11 cellular contexts compared by ENCODE assay signal in genomic region chr5:128736567-128736966, GRCh38.
DNase-seq lines count a peak whose midpoint lies in the region; ATAC-seq lines count a peak whose summit lies in the region.
"Had no signal": no experiment of that assay in that cellular context is flagged by ENCODE, and none has a peak within 500 bp of the region (broad histone marks: within the 10 kb centered on the region; RNA-seq: fewer than 3 reads in every experiment).

No MANE protein-coding gene starts in this region.

- no peaks in the 10 kb centered on the region for H3K79me2 ChIP-seq in Karpas-422 (ENCODE audit: low read length)

- in situ Hi-C loops in HAP-1 (cut with MboI; ENCODE audit: low sequenced_read_pairs): no loop called here

- no peak overlapping the region for H3K4me2 ChIP-seq in Karpas-422 (ENCODE audit: low read depth, low read length, poor library complexity, severe bottlenecking)

- H3K4me3 ChIP-seq in HAP-1: no peak overlapping the region
- H3K4me3 ChIP-seq in Karpas-422 (ENCODE audit: low read length): no peak overlapping the region

- no peak overlapping the region for H2AFZ ChIP-seq in Karpas-422 (ENCODE audit: low read length)

- H3K9me3 ChIP-seq in HAP-1 (0 out of 2 replicates have a peak, but pooled peaks cover 3% of the 10 kb centered on the region), Karpas-422 (ENCODE audit: low read length) (no peaks in the 10 kb centered on the region)

- H3K36me3 ChIP-seq in HAP-1 (replicated peaks): no peaks in the 10 kb centered on the region
- H3K36me3 ChIP-seq in Karpas-422 (ENCODE audit: insufficient read depth, low read length): no peaks in the 10 kb centered on the region

- peaks cover 20% of the 10 kb centered on the region for H3K4me1 ChIP-seq in HAP-1
- H3K4me1 ChIP-seq in Karpas-422 (ENCODE audit: low read length): no peaks in the 10 kb centered on the region

- DNase-seq in HAP-1 (ENCODE audit: low spot score in 2 of 2) (peak; percentile 77 to 97), astrocyte of the hippocampus (ENCODE audit: low read depth, low spot score) (peak; percentile 77), head of caudate nucleus (peak in 40 of 42 donors; percentile 6 to 81 (median 49)), posterior cingulate gyrus (peak in 6 of 10 donors; percentile 17 to 79 (median 48)), NCI-H510A treated with DMSO at 0.1 percent for 48 hours (lab: John Stamatoyannopoulos, UW) (no peak), Karpas-422 (no peak)
- DNase-seq: effector memory CD8-positive, alpha-beta T cell; NCI-H2171 treated with DMSO at 0.1 percent for 48 hours had no signal

- H3K9ac ChIP-seq in Karpas-422 (ENCODE audit: low read length): no peak overlapping the region

- no peaks in the 10 kb centered on the region for H3K9me2 ChIP-seq in Karpas-422 (replicated peaks; ENCODE audit: insufficient read depth, low read length)

- intact Hi-C loops in head of caudate nucleus (cut with DNase I) (no loop called here), posterior cingulate gyrus (cut with DNase I) (no loop called here)

- ATAC-seq in HG02970 (IDR thresholded peaks at IDR 0.05; ENCODE audit: low FRiP score, unreplicated experiment) (no peak), GM21381 (IDR thresholded peaks at IDR 0.05; ENCODE audit: unreplicated experiment) (no peak)
- ATAC-seq: effector memory CD8-positive, alpha-beta T cell; Panc1 had no signal

- H3K27me3 ChIP-seq in HAP-1 (ENCODE audit: low read depth) (no peaks in the 10 kb centered on the region), Karpas-422 (ENCODE audit: low read length) (no peaks in the 10 kb centered on the region)

- H4K20me1 ChIP-seq in Karpas-422 (ENCODE audit: insufficient read depth, low read depth, low read length): no peaks in the 10 kb centered on the region

- H3K27ac ChIP-seq in Karpas-422 (ENCODE audit: low read length): no peak overlapping the region

Comparison
In these comparisons a context has a peak if more than half of its experiments do, and no peak if none do; other contexts are left out.
1. DNase-seq: peak in HAP-1 (2 of 2), astrocyte of the hippocampus (single experiment), head of caudate nucleus (40 of 42) and posterior cingulate gyrus (6 of 10); none in NCI-H510A treated with DMSO at 0.1 percent for 48 hours (single experiment) and Karpas-422 (single experiment).